ENCODE assay signal across 8 cellular contexts in the genomic region with DNA sequence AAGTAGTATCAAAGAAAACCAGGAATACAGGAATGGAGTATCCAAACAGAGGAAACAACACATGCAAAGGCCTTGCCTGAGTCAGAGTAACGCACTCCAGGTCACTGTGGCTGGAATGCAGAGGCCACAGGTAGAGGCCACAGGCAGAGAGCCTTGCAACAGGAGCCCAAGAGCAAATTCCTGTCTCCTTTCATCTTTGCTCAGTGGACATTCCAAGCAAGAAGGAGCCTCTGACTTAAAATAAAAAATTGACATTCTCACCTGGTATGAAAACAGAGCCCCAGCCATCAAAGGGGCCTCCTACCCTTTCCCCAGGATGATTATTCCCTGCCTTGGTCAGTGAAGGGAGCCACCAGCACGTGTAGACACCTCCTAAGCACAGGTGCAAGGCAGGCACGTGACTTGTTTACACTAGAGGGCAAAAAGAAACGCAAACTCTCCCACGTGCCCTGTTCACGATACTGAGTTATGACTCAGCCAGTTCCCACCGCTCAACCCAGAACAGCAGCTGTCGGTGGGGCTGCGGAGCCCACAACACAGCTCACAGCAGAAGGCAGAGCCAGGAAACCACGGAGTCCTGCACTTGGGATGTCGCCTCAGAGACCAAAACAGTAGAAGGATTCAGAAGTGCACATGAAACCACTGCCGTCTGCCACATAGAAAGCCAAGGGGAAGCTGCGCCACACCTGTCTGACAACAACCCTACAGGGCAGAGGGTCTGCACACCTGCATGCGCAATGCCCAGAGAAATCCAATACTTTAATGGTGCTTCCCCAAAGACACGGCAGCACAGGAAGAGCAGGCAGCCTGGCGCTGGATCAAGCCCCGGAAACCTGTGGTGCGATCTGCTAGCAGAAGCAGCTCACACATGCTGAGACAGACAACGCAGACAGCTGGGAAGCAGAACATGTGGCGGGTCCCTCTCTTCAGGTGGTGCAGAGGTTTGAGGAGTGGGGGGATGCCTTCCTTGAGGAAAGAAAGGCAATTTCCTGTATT. TPM values are rescaled to one million over a fixed set of nuclear protein-coding genes. Genes with fewer than 3 reads are reported as not detected.
DNase-seq lines count a peak whose midpoint lies in the region; ATAC-seq and TF ChIP-seq lines count a peak whose summit lies in the region.

No MANE protein-coding gene starts in this region.

- peak overlapping the region; percentile 11 for H3K9ac ChIP-seq in OCI-LY3 (ENCODE audit: low read length)

- H3K79me2 ChIP-seq in OCI-LY3 (ENCODE audit: low read length) = no peaks in the 10 kb centered on the region

- no peaks in the 10 kb centered on the region for H3K9me3 ChIP-seq in CD4-positive, alpha-beta memory T cell (ENCODE audit: control insufficient read depth in 1 of 2, low read length in 2 of 2)
- no peaks in the 10 kb centered on the region for H3K9me3 ChIP-seq in OCI-LY3 (ENCODE audit: insufficient read depth, low read length)

- no peaks in the 10 kb centered on the region for H3K36me3 Mint-ChIP-seq in CD4-positive, alpha-beta memory T cell
- no peaks in the 10 kb centered on the region for H3K36me3 Mint-ChIP-seq in activated T-helper 17 cell treated with anti-CD3 and anti-CD28 coated beads, Interleukin-2, amount 50 U/mL, for 72 hours (ENCODE audit: low read depth)

- TF ChIP-seq CTCF in OCI-LY3 (IDR thresholded peaks at IDR 0.05; ENCODE audit: low read depth, low read length) (peak; percentile 38), foreskin fibroblast (IDR thresholded peaks at IDR 0.05; ENCODE audit: low read depth, low read length) (no peak)

- DNase-seq in CD4-positive, alpha-beta memory T cell = peak; percentile 30 to 80 (median 49)
- DNase-seq in foreskin fibroblast = peak; percentile 23 to 43
- DNase-seq in retina = peak; percentile 58
- no peak for DNase-seq in NK-92 treated with Interleukin-12 subunit alpha and Interleukin-12 subunit beta, amount 100 ng/mL, for 24 hours (lab: John Stamatoyannopoulos, UW)

- H4K20me1 ChIP-seq in OCI-LY3 (ENCODE audit: insufficient read depth, low read length) = no peaks in the 10 kb centered on the region

- POLR2A ChIA-PET in CD4-positive, alpha-beta memory T cell (lab: Charles Lee; ENCODE audit: partially characterized antibody) = interaction anchor here (0.8 to 1.7 kb wide), 2 partner anchors 66 to 540 kb away, joined by 3 to 4 read pairs; a partner anchor contains a TSS

- H3K27me3 Mint-ChIP-seq in CD4-positive, alpha-beta memory T cell = peaks cover 4 to 9% of the 10 kb centered on the region in 2 donors
- H3K27me3 Mint-ChIP-seq in activated T-helper 17 cell treated with anti-CD3 and anti-CD28 coated beads, Interleukin-2, amount 50 U/mL, for 72 hours = no peaks in the 10 kb centered on the region

- H3K4me1 ChIP-seq in CD4-positive, alpha-beta memory T cell (ENCODE audit: insufficient read depth, low read length) = peaks cover 34% of the 10 kb centered on the region
- peaks cover 66% of the 10 kb centered on the region for H3K4me1 ChIP-seq in OCI-LY3 (ENCODE audit: low read length)

- H2AFZ ChIP-seq in OCI-LY3 (ENCODE audit: low read depth, low read length) = peak overlapping the region; percentile 2; the same call in 1 of the 2 replicates

- no peaks in the 10 kb centered on the region for H3K27me3 ChIP-seq in CD4-positive, alpha-beta memory T cell (ENCODE audit: insufficient read depth, low read length)
- H3K27me3 ChIP-seq in OCI-LY3 (ENCODE audit: low read depth, low read length) = no peaks in the 10 kb centered on the region

- H3K9me3 Mint-ChIP-seq in CD4-positive, alpha-beta memory T cell = no peaks in the 10 kb centered on the region
- no peaks in the 10 kb centered on the region for H3K9me3 Mint-ChIP-seq in activated T-helper 17 cell treated with anti-CD3 and anti-CD28 coated beads, Interleukin-2, amount 50 U/mL, for 72 hours

- intact Hi-C loops in CD4-positive, alpha-beta memory T cell (cut with micrococcal nuclease) = loop anchor here (1.0 kb wide), 2 partner anchors 52 to 66 kb away; a partner anchor contains a TSS

- peak overlapping the region; percentile 81 for H3K4me2 ChIP-seq in OCI-LY3 (ENCODE audit: low read length)

- CTCF ChIA-PET in CD4-positive, alpha-beta memory T cell (lab: Charles Lee; ENCODE audit: partially characterized antibody) = interaction anchor here (0.9 to 2.5 kb wide), 4 partner anchors 10 to 685 kb away, joined by 3 to 12 read pairs (median 6); a partner anchor contains a TSS

- ATAC-seq in GM19463 (IDR thresholded peaks at IDR 0.05; ENCODE audit: unreplicated experiment) (peak; percentile 96), HG03565 (IDR thresholded peaks at IDR 0.05; ENCODE audit: unreplicated experiment) (peak; percentile 77)
- peak; percentile 89 for ATAC-seq in activated T-helper 17 cell treated with anti-CD3 and anti-CD28 coated beads, Interleukin-2, amount 50 U/mL, for 72 hours (replicated peaks)

- peak overlapping the region; percentile 61 to 93 (median 85) for H3K27ac Mint-ChIP-seq in CD4-positive, alpha-beta memory T cell
- H3K27ac Mint-ChIP-seq in activated T-helper 17 cell treated with anti-CD3 and anti-CD28 coated beads, Interleukin-2, amount 50 U/mL, for 72 hours = peak overlapping the region; percentile 38

- H3K27ac ChIP-seq in CD4-positive, alpha-beta memory T cell (ENCODE audit: low read depth, low read length) = peak overlapping the region; percentile 25
- peak overlapping the region; percentile 40 for H3K27ac ChIP-seq in OCI-LY3 (ENCODE audit: low read length)

- peaks cover 13 to 35% (median 24%) of the 10 kb centered on the region in 4 donors for H3K4me1 Mint-ChIP-seq in CD4-positive, alpha-beta memory T cell
- H3K4me1 Mint-ChIP-seq in activated T-helper 17 cell treated with anti-CD3 and anti-CD28 coated beads, Interleukin-2, amount 50 U/mL, for 72 hours = peaks cover 8% of the 10 kb centered on the region

- no peaks in the 10 kb centered on the region for H3K36me3 ChIP-seq in CD4-positive, alpha-beta memory T cell (ENCODE audit: insufficient read depth, low read length)
- H3K36me3 ChIP-seq in OCI-LY3 (replicated peaks; ENCODE audit: low read depth, low read length) = no peaks in the 10 kb centered on the region

- H3K4me3 ChIP-seq in CD4-positive, alpha-beta memory T cell (ENCODE audit: low read length in 2 of 2) = peak overlapping the region; percentile 38 to 46
- H3K4me3 ChIP-seq in OCI-LY3 (ENCODE audit: low read length) = peak overlapping the region; percentile 68
- no peak overlapping the region for H3K4me3 ChIP-seq in foreskin fibroblast (ENCODE audit: low read depth in 1 of 2, low read length in 2 of 2)

- peak overlapping the region; percentile 81 to 92 (median 87) for H3K4me3 Mint-ChIP-seq in CD4-positive, alpha-beta memory T cell
- H3K4me3 Mint-ChIP-seq in activated T-helper 17 cell treated with anti-CD3 and anti-CD28 coated beads, Interleukin-2, amount 50 U/mL, for 72 hours = peak overlapping the region; percentile 77

RNA-seq across cellular contexts. Expression of a gene that starts 52.1 kb away (rescaled TPM):
- 1 to 10 TPM; 3.4 to 5.4 TPM for total RNA-seq in CD4-positive, alpha-beta memory T cell
- under 1 TPM in 1 of 2 donors, not detected in 1; 0.94 TPM for polyA plus RNA-seq in CD4-positive, alpha-beta memory T cell
- total RNA-seq in activated T-helper 17 cell treated with anti-CD3 and anti-CD28 coated beads, Interleukin-2, amount 50 U/mL, for 72 hours = 1 to 10 TPM in 1 of 2 donors, under 1 TPM in 1; 0.61 to 1.1 TPM

Comparison
In these comparisons a context has a peak if more than half of its experiments do, and no peak if none do; other contexts are left out.
1. H3K4me3 ChIP-seq: peak in CD4-positive, alpha-beta memory T cell (2 of 2) and OCI-LY3 (single experiment); none in foreskin fibroblast (0 of 2).
2. Peak in every context shown above with its lines, with median percentiles within 50 percentile points of each other: ATAC-seq.